Comparison of ENCODE assay signal across 16 cellular contexts in genomic region chr6:47520282-47520681, GRCh38. TPM values are rescaled to one million over a fixed set of nuclear protein-coding genes. Genes with fewer than 3 reads are reported as not detected.
DNase-seq lines count a peak whose midpoint lies in the region; ATAC-seq and TF ChIP-seq lines count a peak whose summit lies in the region.
"Had no signal": no experiment of that assay in that cellular context is flagged by ENCODE, and none has a peak within 500 bp of the region (broad histone marks: within the 10 kb centered on the region; RNA-seq: fewer than 3 reads in every experiment).

No MANE protein-coding gene starts in this region.

- intact Hi-C loops in transverse colon (cut with DNase I; ENCODE audit: low total_unique reads) (no loop called here), cardiac septum (cut with DNase I) (no loop called here)

- TF ChIP-seq POLR2A in transverse colon (IDR thresholded peaks at IDR 0.05), result no peak

- H3K27me3 ChIP-seq in transverse colon, result no peaks in the 10 kb centered on the region
- H3K27me3 ChIP-seq: neural progenitor cell had no signal

- H3K9me3 ChIP-seq in transverse colon, result no peaks in the 10 kb centered on the region
- H3K9me3 ChIP-seq: A549 had no signal

- H3K36me3 ChIP-seq in transverse colon, result no peaks in the 10 kb centered on the region
- H3K36me3 ChIP-seq: neural progenitor cell had no signal

- in situ Hi-C loops in transverse colon (cut with MboI; ENCODE audit: low pct_ligation_motif_present in 1 of 4, low pct_unique_long_range_greater_than_20kb in 1 of 4, low sequenced_read_pairs in 3 of 4), result no loop called here

- ATAC-seq in HG03442 (IDR thresholded peaks at IDR 0.05; ENCODE audit: unreplicated experiment) (no peak), HG03045 (IDR thresholded peaks at IDR 0.05; ENCODE audit: unreplicated experiment) (no peak)
- ATAC-seq: A549; activated CD4-positive, alpha-beta T cell treated with anti-CD3 and anti-CD28 coated beads for 36 hours; activated CD8-positive, alpha-beta memory T cell treated with anti-CD3 and anti-CD28 coated beads, Interleukin-2, amount 10 ng/mL, durations not matched to agents 7 days and 5 days had no signal

- H3K4me1 ChIP-seq in transverse colon, result peaks cover 8 to 61% (median 47%) of the 10 kb centered on the region in 4 donors
- H3K4me1 ChIP-seq: neural progenitor cell had no signal

- peak overlapping the region; percentile 17 to 64 (median 54) for H3K27ac ChIP-seq in transverse colon
- H3K27ac ChIP-seq: A549, KMS-11, neural progenitor cell, skin epidermis had no signal

- no peak for TF ChIP-seq EP300 in transverse colon (IDR thresholded peaks at IDR 0.05; ENCODE audit: low read depth)

- TF ChIP-seq CTCF in transverse colon (IDR thresholded peaks at IDR 0.05), result no peak

- WGBS in transverse colon (ENCODE audit: low coverage in 1 of 2), 2 donors, result 53 to 55% methylated on average over 3 to 6 of the region's 6 CpGs

- DNase-seq in NCI-H510A treated with DMSO at 0.1 percent for 48 hours (lab: John Stamatoyannopoulos, UW) (peak; percentile 20), NCI-H510A (lab: John Stamatoyannopoulos, UW) (no peak), NCI-H69 (lab: John Stamatoyannopoulos, UW) (peak; percentile 98), iPS-NIHi7 (ENCODE audit: extremely low spot score) (peak; percentile 10), transverse colon (peak; percentile 71), cardiac septum (ENCODE audit: low spot score) (no peak)
- DNase-seq: activated CD4-positive, alpha-beta T cell treated with anti-CD3 and anti-CD28 coated beads for 36 hours; activated CD8-positive, alpha-beta memory T cell treated with anti-CD3 and anti-CD28 coated beads, Interleukin-2, amount 10 ng/mL, durations not matched to agents 7 days and 5 days; activated effector memory CD4-positive, alpha-beta T cell treated with Interleukin-2 at 50 U/mL for 16 hours; stimulated activated CD4-positive, alpha-beta T cell treated with anti-CD3 and anti-CD28 coated beads, Interleukin-2, amount 100 ng/mL, for 48 hours had no signal

- no peak overlapping the region for H3K4me3 ChIP-seq in transverse colon
- H3K4me3 ChIP-seq: A549, neural progenitor cell, skin epidermis had no signal

RNA-seq across cellular contexts. Expression of gene CD2AP, which starts 42.7 kb away (rescaled TPM):
- total RNA-seq in transverse colon (100 to 1,000 TPM in 2 of 4 donors, 10 to 100 TPM in 2; 49.8 to 140 (median 93.3) TPM), cardiac septum (11.7 TPM)

Comparison
In these comparisons a context has a peak if more than half of its experiments do, and no peak if none do; other contexts are left out.
1. DNase-seq: peak in NCI-H510A treated with DMSO at 0.1 percent for 48 hours (single experiment), NCI-H69 (single experiment), iPS-NIHi7 (single experiment) and transverse colon (single experiment); none in NCI-H510A (single experiment) and cardiac septum (single experiment).